ENCODE assay signal across 1 cellular context in the genomic region with DNA sequence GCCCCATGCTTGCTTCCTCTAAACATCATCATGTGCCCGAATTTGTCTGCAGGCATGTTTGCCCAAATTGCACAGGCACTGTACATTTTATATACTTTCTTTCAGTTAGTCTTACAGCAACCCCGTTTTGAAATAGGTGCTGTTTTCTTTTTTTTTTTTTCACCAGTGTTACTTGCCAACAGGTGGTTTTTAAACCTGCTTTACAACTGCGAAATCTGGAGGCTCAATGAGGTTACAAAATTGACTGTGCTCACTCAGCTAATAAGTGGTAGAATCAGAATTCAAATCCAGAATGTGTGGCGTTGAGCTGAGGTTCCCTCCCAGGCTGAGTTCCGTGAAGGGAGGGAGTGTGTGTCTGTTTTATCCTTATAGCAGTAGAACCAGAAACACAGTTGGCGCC.
TF ChIP-seq lines count a peak whose summit lies in the region.

No MANE protein-coding gene starts in this region.

TF ChIP-seq in HEK293, 187 proteins besides CTCF, POLR2A, EP300 and RAD21:
- peak; percentile 68 for TF ChIP-seq SCRT2 (tag by site-specific recombination; IDR thresholded peaks at IDR 0.05)
- no peak for TF ChIP-seq BCL11B (tag by site-specific recombination; IDR thresholded peaks at IDR 0.05; ENCODE audit: low read depth)
